ENCODE assay signal across 14 cellular contexts in the genomic region with DNA sequence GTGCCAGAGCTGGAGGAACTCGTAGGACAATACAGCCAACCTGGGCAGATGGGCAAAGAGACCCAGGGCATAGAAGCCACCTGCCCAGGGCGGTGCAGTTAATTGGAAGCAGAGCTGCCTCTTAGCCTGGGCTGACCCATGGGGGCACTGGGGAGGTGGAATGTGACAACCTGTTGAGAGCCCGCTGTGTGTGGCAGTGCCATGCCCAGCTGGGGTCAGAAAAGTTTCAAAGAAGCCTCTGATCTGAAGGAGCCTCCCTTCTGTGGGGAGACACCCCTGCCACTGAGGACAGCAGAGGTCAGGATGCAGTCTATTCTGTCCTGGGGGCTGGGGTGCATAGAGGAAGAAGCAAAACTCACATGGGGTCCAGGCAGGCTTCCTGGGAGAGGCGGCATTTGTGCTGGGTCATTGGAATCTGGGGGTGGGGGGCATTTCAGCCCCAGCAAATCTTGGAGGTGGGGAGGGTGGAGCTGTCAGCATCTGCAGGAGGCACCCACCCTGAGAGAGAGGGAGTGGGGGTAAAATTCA.
A peak's percentile ranks its signal among the peaks of the same experiment; 100 is the strongest.
DNase-seq lines count a peak whose midpoint lies in the region; ATAC-seq and TF ChIP-seq lines count a peak whose summit lies in the region.
"Had no signal": no experiment of that assay in that cellular context is flagged by ENCODE, and none has a peak within 500 bp of the region (broad histone marks: within the 10 kb centered on the region; RNA-seq: fewer than 3 reads in every experiment).

No MANE protein-coding gene starts in this region.

- no peak overlapping the region for H2AFZ ChIP-seq in mesenchymal stem cell (ENCODE audit: low read depth, low read length)
- H2AFZ ChIP-seq: GM23338 had no signal

- H3K4me1 ChIP-seq in SJCRH30 (peaks cover 63% of the 10 kb centered on the region), mesenchymal stem cell (ENCODE audit: control insufficient read depth, insufficient read depth, low read depth, low read length) (peaks cover 37% of the 10 kb centered on the region), tibial nerve (peaks cover 0 to 96% (median 52%) of the 10 kb centered on the region in 4 donors)
- H3K4me1 ChIP-seq: A549 had no signal

- peak overlapping the region in 1 of 2 experiments; percentile 37 for H3K18ac ChIP-seq in mesenchymal stem cell (ENCODE audit: low read depth in 1 of 2, low read length in 2 of 2)

- peak overlapping the region; percentile 10 to 23 for H2BK12ac ChIP-seq in mesenchymal stem cell (ENCODE audit: low read length in 2 of 2)

- H3K36me3 Mint-ChIP-seq in dendritic cell treated with granulocyte-macrophage colony-stimulating factor and Interleukin-4, amounts not matched to agents 40 ng/mL and 50 ng/mL, for 4 days (ENCODE audit: low read depth), result no peaks in the 10 kb centered on the region

- no peak for TF ChIP-seq POLR2A in tibial nerve (IDR thresholded peaks at IDR 0.05)

- H4K91ac ChIP-seq in mesenchymal stem cell (ENCODE audit: low read length), result no peak overlapping the region

- H3K14ac ChIP-seq in mesenchymal stem cell (ENCODE audit: low read length in 2 of 2), result no peak overlapping the region

- H3K27ac ChIP-seq in SJCRH30 (peak overlapping the region; percentile 94; the same call in 1 of the 2 replicates), mesenchymal stem cell (ENCODE audit: low read length, poor library complexity, severe bottlenecking) (no peak overlapping the region), tibial nerve (peak overlapping the region; percentile 60 to 93 (median 81))
- H3K27ac ChIP-seq: A549 had no signal

- H3K27me3 ChIP-seq in SJCRH30 (no peaks in the 10 kb centered on the region), mesenchymal stem cell (ENCODE audit: control insufficient read depth in 1 of 2, insufficient read depth in 1 of 2, low read length in 2 of 2) (no peaks in the 10 kb centered on the region), tibial nerve (no peaks in the 10 kb centered on the region)

- H3K79me1 ChIP-seq in mesenchymal stem cell (replicated peaks; ENCODE audit: low read length, poor library complexity, severe bottlenecking), result peaks cover 34% of the 10 kb centered on the region

- DNase-seq in SJCRH30, result no peak
- no peak for DNase-seq in mesenchymal stem cell
- no peak for DNase-seq in tibial nerve (ENCODE audit: low spot score in 2 of 2)
- DNase-seq in T1000 (lab: John Stamatoyannopoulos, UW), result no peak
- no peak for DNase-seq in NCI-H1092 treated with DMSO at 0.1 percent for 48 hours (lab: John Stamatoyannopoulos, UW)
- DNase-seq in NCI-H2107 treated with DMSO at 0.1 percent for 48 hours (lab: John Stamatoyannopoulos, UW; ENCODE audit: unreplicated experiment), result no peak
- DNase-seq: CD4-positive, alpha-beta T cell; DMS79; H7 had no signal

- H3K9me3 ChIP-seq in SJCRH30 (replicated peaks) (no peaks in the 10 kb centered on the region), mesenchymal stem cell (ENCODE audit: control insufficient read depth, low read length) (no peaks in the 10 kb centered on the region), tibial nerve (no peaks in the 10 kb centered on the region)
- H3K9me3 ChIP-seq: A549 had no signal

- H4K8ac ChIP-seq in mesenchymal stem cell (ENCODE audit: low read length), result no peak overlapping the region

- no peak overlapping the region for H3K23ac ChIP-seq in mesenchymal stem cell (ENCODE audit: low read length in 2 of 2)

- H3K4me3 ChIP-seq in SJCRH30, result no peak overlapping the region
- H3K4me3 ChIP-seq in mesenchymal stem cell (ENCODE audit: insufficient read depth in 1 of 2, low read depth in 1 of 2, low read length in 2 of 2), result no peak overlapping the region
- no peak overlapping the region for H3K4me3 ChIP-seq in tibial nerve
- H3K4me3 ChIP-seq: A549, GM12878, GM23338 had no signal

- WGBS in mesenchymal stem cell, result 98% methylated on average over 4 of the region's 4 CpGs
- WGBS in tibial nerve, 2 donors, result 83 to 89% methylated on average over 4 of the region's 4 CpGs

- H3K9ac ChIP-seq in mesenchymal stem cell (ENCODE audit: low read length), result no peak overlapping the region

- peaks cover 38% of the 10 kb centered on the region for H3K4me1 Mint-ChIP-seq in dendritic cell treated with granulocyte-macrophage colony-stimulating factor and Interleukin-4, amounts not matched to agents 40 ng/mL and 50 ng/mL, for 4 days (ENCODE audit: low read depth)

- no peak overlapping the region for H2BK5ac ChIP-seq in mesenchymal stem cell (ENCODE audit: low read depth, low read length, poor library complexity, severe bottlenecking)

- H3K27me3 Mint-ChIP-seq in dendritic cell treated with granulocyte-macrophage colony-stimulating factor and Interleukin-4, amounts not matched to agents 40 ng/mL and 50 ng/mL, for 4 days, result peaks cover 9% of the 10 kb centered on the region
- H3K27me3 Mint-ChIP-seq: CD4-positive, alpha-beta T cell had no signal

- ATAC-seq in GM18517 (IDR thresholded peaks at IDR 0.05; ENCODE audit: unreplicated experiment), result no peak
- ATAC-seq: A549, GM12878, GM23338 had no signal

- H3K4ac ChIP-seq in mesenchymal stem cell (ENCODE audit: low read depth in 1 of 2, low read length in 2 of 2), result peak overlapping the region in 1 of 2 experiments; percentile 84

- H3K4me3 Mint-ChIP-seq in dendritic cell treated with granulocyte-macrophage colony-stimulating factor and Interleukin-4, amounts not matched to agents 40 ng/mL and 50 ng/mL, for 4 days, result no peak overlapping the region
- H3K4me3 Mint-ChIP-seq: CD4-positive, alpha-beta T cell; GM23338 had no signal

- TF ChIP-seq EP300 in tibial nerve (IDR thresholded peaks at IDR 0.05), result no peak

- no peak overlapping the region for H2BK120ac ChIP-seq in mesenchymal stem cell (ENCODE audit: low read depth, low read length)

- H3K36me3 ChIP-seq in SJCRH30, result no peaks in the 10 kb centered on the region
- peaks cover 0 to 10% of the 10 kb centered on the region in 2 experiments for H3K36me3 ChIP-seq in mesenchymal stem cell (ENCODE audit: control insufficient read depth in 1 of 2, insufficient read depth in 2 of 2, low read depth in 1 of 2, low read length in 2 of 2)
- no peaks in the 10 kb centered on the region for H3K36me3 ChIP-seq in tibial nerve

- H2AK5ac ChIP-seq in mesenchymal stem cell (ENCODE audit: low read length, severe bottlenecking), result no peak overlapping the region

- peak overlapping the region; percentile 28 for H3K27ac Mint-ChIP-seq in dendritic cell treated with granulocyte-macrophage colony-stimulating factor and Interleukin-4, amounts not matched to agents 40 ng/mL and 50 ng/mL, for 4 days
- H3K27ac Mint-ChIP-seq: CD4-positive, alpha-beta T cell; GM23338 had no signal

- peak overlapping the region; percentile 12 for H2BK15ac ChIP-seq in mesenchymal stem cell (ENCODE audit: low read depth, poor library complexity, severe bottlenecking)

- H3K4me2 ChIP-seq in mesenchymal stem cell (ENCODE audit: low read length, poor library complexity, severe bottlenecking), result no peak overlapping the region
- H3K4me2 ChIP-seq: A549, GM23338 had no signal

- intact Hi-C loops in dendritic cell treated with granulocyte-macrophage colony-stimulating factor and Interleukin-4, amounts not matched to agents 40 ng/mL and 50 ng/mL, for 4 days (cut with micrococcal nuclease), result no loop called here

- TF ChIP-seq CTCF in tibial nerve (IDR thresholded peaks at IDR 0.05), result no peak

- no peaks in the 10 kb centered on the region for H3K9me3 Mint-ChIP-seq in dendritic cell treated with granulocyte-macrophage colony-stimulating factor and Interleukin-4, amounts not matched to agents 40 ng/mL and 50 ng/mL, for 4 days
- H3K9me3 Mint-ChIP-seq: CD4-positive, alpha-beta T cell; GM23338 had no signal
